In genomic region chr14:68476212-68476964, GRCh38 we compare ENCODE assay signal across 8 cellular contexts.
DNase-seq lines count a peak whose midpoint lies in the region; ATAC-seq and TF ChIP-seq lines count a peak whose summit lies in the region.

No MANE protein-coding gene starts in this region.

- H3K27me3 ChIP-seq in body of pancreas (no peaks in the 10 kb centered on the region), layer of hippocampus (ENCODE audit: control insufficient read depth, insufficient read depth, low read length) (no peaks in the 10 kb centered on the region)

- peaks cover 81% of the 10 kb centered on the region for H3K4me1 ChIP-seq in body of pancreas

- H3K36me3 ChIP-seq in body of pancreas (replicated peaks in 1 of 2; ENCODE audit: insufficient read depth in 1 of 2, low read depth in 2 of 2), result no peaks in the 10 kb centered on the region

- TF ChIP-seq CTCF in body of pancreas (IDR thresholded peaks at IDR 0.05), result no peak

- WGBS in body of pancreas, 2 donors, result 43 to 53% methylated on average over 10 of the region's 10 CpGs

- peak in 2 of 3 donors; percentile 16 to 33 for TF ChIP-seq POLR2A in body of pancreas (IDR thresholded peaks at IDR 0.05)

- H3K27ac ChIP-seq in body of pancreas (peak overlapping the region; percentile 80 to 88 (median 86)), layer of hippocampus (ENCODE audit: low read depth, low read length) (peak overlapping the region; percentile 68), substantia nigra (ENCODE audit: low read depth, low read length, poor library complexity, severe bottlenecking) (peak overlapping the region; percentile 14)

- no peaks in the 10 kb centered on the region for H3K9me3 ChIP-seq in body of pancreas

- peak; percentile 74 for DNase-seq in AG08395 (ENCODE audit: low spot score)
- peak; percentile 64 to 85 (median 78) for DNase-seq in body of pancreas
- DNase-seq in substantia nigra (lab: John Stamatoyannopoulos, UW), result peak in 18 of 49 donors; percentile 7 to 52 (median 26)
- no peak for DNase-seq in stimulated activated CD4-positive, alpha-beta T cell treated with anti-CD3 and anti-CD28 coated beads, Interleukin-4, amount 100 ng/mL, for 4 hours
- no peak for DNase-seq in NCI-H1092 treated with DMSO at 0.1 percent for 48 hours (lab: John Stamatoyannopoulos, UW)

- no peak overlapping the region for H3K4me3 ChIP-seq in body of pancreas

- intact Hi-C loops in body of pancreas (cut with DNase I), result no loop called here

- ATAC-seq in GM19351 (IDR thresholded peaks at IDR 0.05; ENCODE audit: unreplicated experiment) (peak; percentile 85), HG03520 (IDR thresholded peaks at IDR 0.05; ENCODE audit: unreplicated experiment) (peak; percentile 85), body of pancreas (peak; percentile 69)

Comparison
In these comparisons a context has a peak if more than half of its experiments do, and no peak if none do; other contexts are left out.
1. DNase-seq: peak in AG08395 (single experiment) and body of pancreas (4 of 4); none in stimulated activated CD4-positive, alpha-beta T cell treated with anti-CD3 and anti-CD28 coated beads, Interleukin-4, amount 100 ng/mL, for 4 hours (0 of 2) and NCI-H1092 treated with DMSO at 0.1 percent for 48 hours (single experiment).
2. H3K27ac ChIP-seq: peak in every context shown above with its lines; median percentile 86 in body of pancreas; 68 in layer of hippocampus; 14 in substantia nigra.
3. Peak in every context shown above with its lines, with median percentiles within 50 percentile points of each other: ATAC-seq.